11 cellular contexts compared by ENCODE assay signal in genomic region chr1:111275079-111275478, GRCh38. TPM values are rescaled to one million over a fixed set of nuclear protein-coding genes. Genes with fewer than 3 reads are reported as not detected.
DNase-seq lines count a peak whose midpoint lies in the region; ATAC-seq and TF ChIP-seq lines count a peak whose summit lies in the region.
"Had no signal": no experiment of that assay in that cellular context is flagged by ENCODE, and none has a peak within 500 bp of the region (broad histone marks: within the 10 kb centered on the region; RNA-seq: fewer than 3 reads in every experiment).

No MANE protein-coding gene starts in this region.

- H3K27me3 ChIP-seq in subcutaneous abdominal adipose tissue (ENCODE audit: control insufficient read depth in 5 of 5, insufficient read depth in 4 of 5, low read length in 5 of 5): peaks cover 9 to 21% (median 17%) of the 10 kb centered on the region in 5 donors
- H3K27me3 ChIP-seq in right lobe of liver: peaks cover 0 to 8% of the 10 kb centered on the region in 2 donors

- H3K9me3 ChIP-seq in subcutaneous abdominal adipose tissue (ENCODE audit: control insufficient read depth in 5 of 5, low read length in 5 of 5) (peaks cover 0 to 8% (median 5%) of the 10 kb centered on the region in 5 donors), right lobe of liver (no peaks in the 10 kb centered on the region)

- peaks cover 26% of the 10 kb centered on the region for H3K27me3 Mint-ChIP-seq in T-helper 2 cell treated with Interferon-gamma antibody and Interleukin-4, amounts not matched to agents 5 μg/mL and 100 μg/mL, for 36 hours (ENCODE audit: low read depth)

- peak; percentile 53 for DNase-seq in activated CD4-positive, alpha-beta T cell treated with anti-CD3 and anti-CD28 coated beads for 48 hours
- DNase-seq in activated CD4-positive, alpha-beta T cell treated with anti-CD3 and anti-CD28 coated beads, Interleukin-2, amount 50 U/mL, for 4 hours: no peak
- DNase-seq in T-helper 2 cell treated with Interferon-gamma antibody and Interleukin-4, amounts not matched to agents 5 μg/mL and 100 μg/mL, for 36 hours (ENCODE audit: low spot score): peak; percentile 31
- DNase-seq in glomerular visceral epithelial cell (ENCODE audit: extremely low spot score) (peak; percentile 50), SKM-1 (lab: John Stamatoyannopoulos, UW; ENCODE audit: unreplicated experiment) (no peak), right lobe of liver (no peak)

- H3K36me3 ChIP-seq in subcutaneous abdominal adipose tissue (ENCODE audit: control insufficient read depth in 5 of 5, insufficient read depth in 5 of 5, low read length in 5 of 5): no peaks in the 10 kb centered on the region
- no peaks in the 10 kb centered on the region for H3K36me3 ChIP-seq in right lobe of liver

- ATAC-seq in GM19324 (IDR thresholded peaks at IDR 0.05; ENCODE audit: low FRiP score, unreplicated experiment): no peak
- ATAC-seq in right lobe of liver: no peak

- intact Hi-C loops in right lobe of liver (cut with DNase I): no loop called here

- no peaks in the 10 kb centered on the region for H3K9me3 Mint-ChIP-seq in T-helper 2 cell treated with Interferon-gamma antibody and Interleukin-4, amounts not matched to agents 5 μg/mL and 100 μg/mL, for 36 hours
- H3K9me3 Mint-ChIP-seq: IgD-negative memory B cell had no signal

- no peaks in the 10 kb centered on the region for H3K36me3 Mint-ChIP-seq in T-helper 2 cell treated with Interferon-gamma antibody and Interleukin-4, amounts not matched to agents 5 μg/mL and 100 μg/mL, for 36 hours (ENCODE audit: low read depth)

- no peak overlapping the region for H3K9ac ChIP-seq in subcutaneous abdominal adipose tissue (ENCODE audit: low read length in 5 of 5)
- H3K9ac ChIP-seq: parathyroid adenoma had no signal

- peaks cover 0 to 9% (median 5%) of the 10 kb centered on the region in 5 donors for H3K4me1 ChIP-seq in subcutaneous abdominal adipose tissue (ENCODE audit: control insufficient read depth in 5 of 5, insufficient read depth in 5 of 5, low read length in 5 of 5)
- no peaks in the 10 kb centered on the region for H3K4me1 ChIP-seq in right lobe of liver
- H3K4me1 ChIP-seq: parathyroid adenoma had no signal

- no peak overlapping the region for H3K27ac Mint-ChIP-seq in T-helper 2 cell treated with Interferon-gamma antibody and Interleukin-4, amounts not matched to agents 5 μg/mL and 100 μg/mL, for 36 hours
- H3K27ac Mint-ChIP-seq: B cell, IgD-negative memory B cell had no signal

- 64% methylated on average over 1 of the region's 1 CpG for WGBS in right lobe of liver (ENCODE audit: insufficient coverage, low coverage, low lambda C conversion rate, missing lambda C conversion rate)

- H3K27ac ChIP-seq in subcutaneous abdominal adipose tissue (ENCODE audit: low read depth, low read length): peak overlapping the region; percentile 64
- no peak overlapping the region for H3K27ac ChIP-seq in right lobe of liver
- H3K27ac ChIP-seq: parathyroid adenoma had no signal

- TF ChIP-seq CTCF in right lobe of liver (IDR thresholded peaks at IDR 0.05): no peak

- TF ChIP-seq POLR2A in right lobe of liver (IDR thresholded peaks at IDR 0.05): no peak

- H3K4me3 Mint-ChIP-seq in T-helper 2 cell treated with Interferon-gamma antibody and Interleukin-4, amounts not matched to agents 5 μg/mL and 100 μg/mL, for 36 hours: no peak overlapping the region

- peaks cover 5% of the 10 kb centered on the region for H3K4me1 Mint-ChIP-seq in T-helper 2 cell treated with Interferon-gamma antibody and Interleukin-4, amounts not matched to agents 5 μg/mL and 100 μg/mL, for 36 hours (ENCODE audit: low read depth)

- H3K4me3 ChIP-seq in subcutaneous abdominal adipose tissue (ENCODE audit: low read depth in 1 of 5, low read length in 5 of 5) (peak overlapping the region in 1 of 5 donors; percentile 30), right lobe of liver (no peak overlapping the region)

RNA-seq across cellular contexts. Expression of gene CHIA, which starts 15.6 kb away (rescaled TPM):
- not detected for total RNA-seq in right lobe of liver
- total RNA-seq: B cell had no signal

RNA-seq across cellular contexts. Expression of gene CHI3L2, which starts 47.6 kb away (rescaled TPM):
- under 1 TPM in 5 of 6 experiments, not detected in 1; 0.15 to 0.58 (median 0.26) TPM for total RNA-seq in right lobe of liver

Comparison
In these comparisons a context has a peak if more than half of its experiments do, and no peak if none do; other contexts are left out.
1. DNase-seq: peak in activated CD4-positive, alpha-beta T cell treated with anti-CD3 and anti-CD28 coated beads for 48 hours (single experiment), T-helper 2 cell treated with Interferon-gamma antibody and Interleukin-4, amounts not matched to agents 5 μg/mL and 100 μg/mL, for 36 hours (single experiment) and glomerular visceral epithelial cell (single experiment); none in activated CD4-positive, alpha-beta T cell treated with anti-CD3 and anti-CD28 coated beads, Interleukin-2, amount 50 U/mL, for 4 hours (0 of 2), SKM-1 (single experiment) and right lobe of liver (0 of 3).